ENCODE assay signal across 1 cellular context in the genomic region with DNA sequence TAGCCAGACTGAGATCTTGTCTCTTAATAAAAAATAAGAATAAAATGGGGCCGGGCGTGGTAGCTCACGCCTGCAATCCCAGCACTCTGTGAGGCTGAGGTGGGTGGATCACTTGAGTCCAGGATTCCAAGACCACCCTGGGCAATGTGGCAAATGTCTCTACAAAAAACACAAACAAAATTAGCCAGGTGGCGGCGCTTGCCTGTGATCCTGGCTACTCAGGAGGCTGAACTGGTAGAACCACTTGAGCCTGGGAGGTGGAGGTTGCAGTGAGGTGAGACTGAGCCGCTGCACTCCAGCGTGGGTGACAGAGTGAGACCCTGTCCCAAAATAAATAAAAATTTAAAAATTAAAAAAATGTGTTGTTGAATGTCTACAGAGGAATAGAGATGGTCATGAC.
TF ChIP-seq lines count a peak whose summit lies in the region.

No MANE protein-coding gene starts in this region.

TF ChIP-seq in HCT116, 20 proteins besides CTCF, POLR2A, EP300 and RAD21:
- TF ChIP-seq, protein P1, sequence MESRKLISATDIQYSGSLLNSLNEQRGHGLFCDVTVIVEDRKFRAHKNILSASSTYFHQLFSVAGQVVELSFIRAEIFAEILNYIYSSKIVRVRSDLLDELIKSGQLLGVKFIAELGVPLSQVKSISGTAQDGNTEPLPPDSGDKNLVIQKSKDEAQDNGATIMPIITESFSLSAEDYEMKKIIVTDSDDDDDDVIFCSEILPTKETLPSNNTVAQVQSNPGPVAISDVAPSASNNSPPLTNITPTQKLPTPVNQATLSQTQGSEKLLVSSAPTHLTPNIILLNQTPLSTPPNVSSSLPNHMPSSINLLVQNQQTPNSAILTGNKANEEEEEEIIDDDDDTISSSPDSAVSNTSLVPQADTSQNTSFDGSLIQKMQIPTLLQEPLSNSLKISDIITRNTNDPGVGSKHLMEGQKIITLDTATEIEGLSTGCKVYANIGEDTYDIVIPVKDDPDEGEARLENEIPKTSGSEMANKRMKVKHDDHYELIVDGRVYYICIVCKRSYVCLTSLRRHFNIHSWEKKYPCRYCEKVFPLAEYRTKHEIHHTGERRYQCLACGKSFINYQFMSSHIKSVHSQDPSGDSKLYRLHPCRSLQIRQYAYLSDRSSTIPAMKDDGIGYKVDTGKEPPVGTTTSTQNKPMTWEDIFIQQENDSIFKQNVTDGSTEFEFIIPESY (IDR thresholded peaks at IDR 0.05; ENCODE audit: extremely low read depth, insufficient replicate concordance, low read length), result no peak
- no peak for TF ChIP-seq CBX3 (IDR thresholded peaks at IDR 0.05; ENCODE audit: low read depth)
- TF ChIP-seq YY1 (IDR thresholded peaks at IDR 0.05; ENCODE audit: extremely low read depth, insufficient replicate concordance, low read depth, low read length), result no peak
- TF ChIP-seq ZNF274 (IDR thresholded peaks at IDR 0.05; ENCODE audit: low read depth, low read length), result no peak
- no peak for TF ChIP-seq FOSL1 (IDR thresholded peaks at IDR 0.05; ENCODE audit: low read depth)
- no peak for TF ChIP-seq CEBPB (IDR thresholded peaks at IDR 0.05; ENCODE audit: low read depth)
- no peak for TF ChIP-seq SP1 (IDR thresholded peaks at IDR 0.05; ENCODE audit: low read depth)
- no peak for TF ChIP-seq ELF1 (IDR thresholded peaks at IDR 0.05; ENCODE audit: borderline replicate concordance, low read depth)
- TF ChIP-seq EZH2phosphoT487 (IDR thresholded peaks at IDR 0.05; ENCODE audit: borderline replicate concordance), result no peak
- no peak for TF ChIP-seq POLR2AphosphoS5 (IDR thresholded peaks at IDR 0.05; ENCODE audit: low read depth, low read length)
- no peak for TF ChIP-seq SRF (IDR thresholded peaks at IDR 0.05; ENCODE audit: low read depth)
- no peak for TF ChIP-seq SIN3A (IDR thresholded peaks at IDR 0.05; ENCODE audit: low read depth)
- no peak for TF ChIP-seq ATF3 (IDR thresholded peaks at IDR 0.05)
- no peak for TF ChIP-seq EZH2 (IDR thresholded peaks at IDR 0.05)
- no peak for TF ChIP-seq EGR1 (IDR thresholded peaks at IDR 0.05; ENCODE audit: low read depth)
- TF ChIP-seq MAX (IDR thresholded peaks at IDR 0.05), result no peak
